ENCODE assay signal across 9 cellular contexts in the genomic region with DNA sequence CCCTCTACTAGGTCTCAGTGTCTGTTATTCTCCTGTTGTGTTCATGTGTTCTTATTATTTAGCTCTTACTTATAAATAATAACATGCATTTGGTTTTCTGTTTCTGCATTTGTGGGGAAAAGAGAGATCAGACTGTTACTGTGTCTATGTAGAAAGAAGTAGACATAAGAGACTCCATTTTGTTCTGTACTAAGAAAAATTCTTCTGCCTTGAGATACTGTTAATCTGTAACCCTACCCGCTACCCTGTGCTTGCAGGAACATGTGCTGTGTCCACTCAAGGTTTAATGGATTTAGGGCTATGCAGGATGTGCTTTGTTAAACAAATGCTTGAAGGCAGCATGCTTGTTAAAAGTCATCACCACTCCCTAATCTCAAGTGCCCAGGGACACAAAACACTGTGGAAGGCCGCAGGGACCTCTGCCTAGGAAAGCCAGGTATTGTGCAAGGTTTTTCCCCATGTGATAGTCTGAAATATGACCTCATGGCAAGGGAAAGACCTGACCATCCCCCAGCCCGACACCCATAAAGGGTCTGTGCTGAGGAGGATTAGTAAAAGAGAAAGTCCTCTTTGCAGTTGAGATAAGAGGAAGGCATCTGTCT. TPM values are rescaled to one million over a fixed set of nuclear protein-coding genes. Genes with fewer than 3 reads are reported as not detected.
A peak's percentile ranks its signal among the peaks of the same experiment; 100 is the strongest.
DNase-seq lines count a peak whose midpoint lies in the region; ATAC-seq and TF ChIP-seq lines count a peak whose summit lies in the region.
"Not testable (repeated sequence)": the region's sequence is repeated elsewhere in the genome, so short reads cannot be mapped to it uniquely, and the experiment has no call there.
"Had no signal": no experiment of that assay in that cellular context is flagged by ENCODE, and none has a peak within 500 bp of the region (broad histone marks: within the 10 kb centered on the region; RNA-seq: fewer than 3 reads in every experiment).

No MANE protein-coding gene starts in this region.

- peaks cover 39% of the 10 kb centered on the region for H3K4me1 Mint-ChIP-seq in glutamatergic neuron (ENCODE audit: low read depth, unreplicated experiment)

- ATAC-seq in lung (ENCODE audit: insufficient read depth, low FRiP score): not testable (repeated sequence)

- H3K4me3 Mint-ChIP-seq in glutamatergic neuron (ENCODE audit: unreplicated experiment): peak overlapping the region; percentile 97

- not testable (repeated sequence) for H3K27me3 Mint-ChIP-seq in glutamatergic neuron (ENCODE audit: unreplicated experiment)

- WGBS in lung, 2 donors: 46 to 73% methylated on average over 3 of the region's 3 CpGs

- TF ChIP-seq CTCF in glutamatergic neuron (IDR thresholded peaks at IDR 0.05; ENCODE audit: partially characterized antibody, unreplicated experiment); lung (IDR thresholded peaks at IDR 0.05; ENCODE audit: control extremely low read depth, extremely low read depth); parathyroid adenoma (IDR thresholded peaks at IDR 0.05): not testable (repeated sequence)

- H3K9me3 ChIP-seq in lung (ENCODE audit: control insufficient read depth in 2 of 2, insufficient read depth in 1 of 2, low read length in 1 of 2): peaks cover 0 to 13% of the 10 kb centered on the region in 2 donors
- H3K9me3 ChIP-seq in parathyroid adenoma (ENCODE audit: control insufficient read depth, low read length): not testable (repeated sequence)

- H3K36me3 Mint-ChIP-seq in glutamatergic neuron (ENCODE audit: unreplicated experiment): not testable (repeated sequence)

- H3K79me2 ChIP-seq in parathyroid adenoma: peaks cover 19% of the 10 kb centered on the region

- not testable (repeated sequence) for H3K9ac ChIP-seq in parathyroid adenoma

- H3K27ac ChIP-seq in lung (ENCODE audit: low read depth in 1 of 2, low read length in 1 of 2): not testable (repeated sequence)
- peak overlapping the region; percentile 91 for H3K27ac ChIP-seq in parathyroid adenoma

- not testable (repeated sequence) for H3K4me2 ChIP-seq in parathyroid adenoma (ENCODE audit: low read length)

- H3K4me1 ChIP-seq in lung (ENCODE audit: control insufficient read depth in 2 of 2, insufficient read depth in 2 of 2, low read length in 2 of 2): not testable (repeated sequence)
- H3K4me1 ChIP-seq in parathyroid adenoma: peaks cover 26% of the 10 kb centered on the region

- not testable (repeated sequence) for H3K36me3 ChIP-seq in lung (ENCODE audit: control insufficient read depth in 2 of 2, insufficient read depth in 2 of 2, low read length in 2 of 2); parathyroid adenoma (ENCODE audit: control insufficient read depth, insufficient read depth, low read length)

- peak overlapping the region; percentile 95 for H3K27ac Mint-ChIP-seq in glutamatergic neuron (ENCODE audit: unreplicated experiment)

- H3K27me3 ChIP-seq in lung (ENCODE audit: control insufficient read depth, insufficient read depth); parathyroid adenoma (ENCODE audit: control insufficient read depth, insufficient read depth, low read length): not testable (repeated sequence)

- H2AFZ ChIP-seq in parathyroid adenoma: peak overlapping the region; percentile 33

- DNase-seq in ELF-1 (ENCODE audit: low read depth, low spot score) (peak; percentile 97), NCI-H2029 (lab: John Stamatoyannopoulos, UW) (peak; percentile 84), NCI-H774 (lab: John Stamatoyannopoulos, UW) (peak; percentile 2), amniotic epithelial cell (ENCODE audit: low read depth) (peak; percentile 29), glutamatergic neuron (peak; percentile 57), lung (ENCODE audit: low spot score) (peak; percentile 30)

- peaks cover 17% of the 10 kb centered on the region for H3K9me3 Mint-ChIP-seq in glutamatergic neuron (ENCODE audit: unreplicated experiment)

- H3K4me3 ChIP-seq in lung; parathyroid adenoma (ENCODE audit: low read depth, low read length): not testable (repeated sequence)

RNA-seq across cellular contexts. Expression of a gene that starts 4.5 kb away (rescaled TPM):
- total RNA-seq in glutamatergic neuron (ENCODE audit: unreplicated experiment) (47.2 TPM), lung (10 to 100 TPM in 1 of 2 donors, 1 to 10 TPM in 1; 4.9 to 25.1 TPM)
- polyA plus RNA-seq in lung: 1 to 10 TPM in 1 of 2 donors, under 1 TPM in 1; 0.76 to 3.3 TPM
- total RNA-seq: HT-29, PC-3 had no signal

RNA-seq across cellular contexts. Expression of a gene that starts 43.0 kb away (rescaled TPM):
- total RNA-seq in glutamatergic neuron (ENCODE audit: unreplicated experiment) (23.9 TPM), lung (10 to 100 TPM in 1 of 2 donors, 1 to 10 TPM in 1; 9.6 to 17.7 TPM)
- 10 to 100 TPM in 1 of 2 donors, 1 to 10 TPM in 1; 2.0 to 16.1 TPM for polyA plus RNA-seq in lung
- total RNA-seq: HT-29 had no signal

Comparison
In these comparisons a context has a peak if more than half of its experiments do, and no peak if none do; other contexts are left out.
1. DNase-seq: peak in every context shown above with its lines; median percentile 97 in ELF-1; 84 in NCI-H2029; 57 in glutamatergic neuron; 30 in lung; 29 in amniotic epithelial cell; 2 in NCI-H774.